In the genomic region with DNA sequence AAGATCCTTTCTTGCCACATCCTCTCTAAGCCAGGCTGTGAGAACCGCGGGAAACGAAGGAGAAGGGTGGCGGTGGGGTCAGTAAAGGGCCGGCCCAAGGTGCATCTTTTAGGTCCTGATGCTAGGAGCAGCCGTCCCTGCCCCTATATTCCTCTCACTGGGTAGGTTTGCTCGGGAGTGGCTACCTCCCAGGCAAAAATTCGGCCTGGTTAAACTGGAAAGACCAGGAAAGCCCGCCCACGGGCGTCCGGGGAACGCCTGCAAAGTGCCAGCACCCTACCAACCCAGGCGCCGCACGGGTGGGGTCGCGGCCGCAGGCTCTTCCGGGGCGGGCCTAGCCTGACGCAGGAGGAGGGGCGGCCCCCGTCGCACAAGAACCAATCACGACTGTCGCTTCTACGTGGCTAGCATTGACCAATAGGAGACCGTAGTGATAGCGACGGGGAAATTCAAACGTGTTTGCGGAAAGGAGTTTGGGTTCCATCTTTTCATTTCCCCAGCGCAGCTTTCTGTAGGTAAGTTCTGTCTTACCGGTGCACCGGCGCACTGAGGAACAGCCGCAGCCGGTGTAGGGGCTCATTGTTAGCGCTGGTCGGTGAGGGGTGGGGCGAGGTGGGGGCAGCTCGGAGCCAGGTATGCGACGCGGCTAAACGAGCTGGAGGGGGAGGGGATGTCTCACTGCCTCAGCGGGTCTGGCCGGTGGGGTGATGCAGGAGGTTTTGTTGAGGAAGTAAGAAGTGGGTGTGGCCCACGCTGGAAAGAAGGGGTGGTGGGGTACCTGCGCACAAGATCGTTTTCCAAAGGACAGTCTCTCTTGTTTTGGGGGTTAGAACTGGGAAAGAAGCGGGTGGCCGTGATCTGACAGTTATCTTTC, we compare ENCODE assay signal across 8 cellular contexts. TPM values are rescaled to one million over a fixed set of nuclear protein-coding genes. Genes with fewer than 3 reads are reported as not detected.
DNase-seq lines count a peak whose midpoint lies in the region; ATAC-seq and FAIRE-seq lines count a peak whose summit lies in the region.

A gene (plus strand): TSS at position 451 of the 874 bp plus-strand sequence. CDS start 1,195 bp downstream, outside the sequence.

- peak within 1 kb of the TSS; percentile 80 for H4K91ac ChIP-seq in mesenchymal stem cell (ENCODE audit: low read length)

- H2BK120ac ChIP-seq in mesenchymal stem cell (ENCODE audit: low read depth, low read length): no peak within 1 kb of the TSS

- peak within 1 kb of the TSS in 1 of 2 experiments; percentile 95 for H3K14ac ChIP-seq in mesenchymal stem cell (ENCODE audit: low read length in 2 of 2)

- no peaks in the 10 kb centered on the region for H3K27me3 ChIP-seq in endocrine pancreas (ENCODE audit: control insufficient read depth, insufficient read depth, low read length)
- H3K27me3 ChIP-seq in mesenchymal stem cell (ENCODE audit: control insufficient read depth in 1 of 2, insufficient read depth in 1 of 2, low read length in 2 of 2): no peaks in the 10 kb centered on the region

- peak; percentile 100 for ATAC-seq in GM21367 (IDR thresholded peaks at IDR 0.05; ENCODE audit: unreplicated experiment)

- H2BK12ac ChIP-seq in mesenchymal stem cell (ENCODE audit: low read length in 2 of 2): no peak within 1 kb of the TSS

- peak within 1 kb of the TSS; percentile 45 for H3K9ac ChIP-seq in endocrine pancreas (ENCODE audit: control insufficient read depth, insufficient read depth, low read length)
- peak within 1 kb of the TSS; percentile 97 for H3K9ac ChIP-seq in mesenchymal stem cell (ENCODE audit: low read length)

- peak within 1 kb of the TSS; percentile 99 for H2AFZ ChIP-seq in mesenchymal stem cell (ENCODE audit: low read depth, low read length)

- peak within 1 kb of the TSS; percentile 94 for H3K4me2 ChIP-seq in mesenchymal stem cell (ENCODE audit: low read length, poor library complexity, severe bottlenecking)

- peak within 1 kb of the TSS; percentile 88 for H3K27ac ChIP-seq in mesenchymal stem cell (ENCODE audit: low read length, poor library complexity, severe bottlenecking)

- peak within 1 kb of the TSS; percentile 91 to 98 for H3K18ac ChIP-seq in mesenchymal stem cell (ENCODE audit: low read depth in 1 of 2, low read length in 2 of 2)

- under 1% methylated on average over 54 of the region's 54 CpGs for WGBS in mesenchymal stem cell

- peak within 1 kb of the TSS in 1 of 2 experiments; percentile 93 for H3K4ac ChIP-seq in mesenchymal stem cell (ENCODE audit: low read depth in 1 of 2, low read length in 2 of 2)

- FAIRE-seq in HTR-8/SVneo (lab: Jason Lieb, UNC): peak; percentile 96

- peak within 1 kb of the TSS; percentile 14 for H4K8ac ChIP-seq in mesenchymal stem cell (ENCODE audit: low read length)

- H3K23ac ChIP-seq in mesenchymal stem cell (ENCODE audit: low read length in 2 of 2): no peak within 1 kb of the TSS

- H3K36me3 ChIP-seq in endocrine pancreas (ENCODE audit: control insufficient read depth, insufficient read depth, low read length): no peaks in the 10 kb centered on the region
- no peaks in the 10 kb centered on the region for H3K36me3 ChIP-seq in mesenchymal stem cell (ENCODE audit: control insufficient read depth in 1 of 2, insufficient read depth in 2 of 2, low read depth in 1 of 2, low read length in 2 of 2)

- H3K4me1 ChIP-seq in endocrine pancreas (ENCODE audit: control insufficient read depth, insufficient read depth, low read length) (no peaks in the 10 kb centered on the region), mesenchymal stem cell (ENCODE audit: control insufficient read depth, insufficient read depth, low read depth, low read length) (peaks cover 3% of the 10 kb centered on the region)

- peak within 1 kb of the TSS; percentile 33 for H2BK5ac ChIP-seq in mesenchymal stem cell (ENCODE audit: low read depth, low read length, poor library complexity, severe bottlenecking)

- no peak within 1 kb of the TSS for H2AK5ac ChIP-seq in mesenchymal stem cell (ENCODE audit: low read length, severe bottlenecking)

- H3K9me3 ChIP-seq in endocrine pancreas (ENCODE audit: control insufficient read depth, low read length) (no peaks in the 10 kb centered on the region), mesenchymal stem cell (ENCODE audit: control insufficient read depth, low read length) (no peaks in the 10 kb centered on the region)

- H3K4me3 ChIP-seq in endocrine pancreas (ENCODE audit: control insufficient read depth, insufficient read depth, low read length) (peak within 1 kb of the TSS; percentile 58), mesenchymal stem cell (ENCODE audit: insufficient read depth in 1 of 2, low read depth in 1 of 2, low read length in 2 of 2) (peak within 1 kb of the TSS; percentile 93 to 97)

- DNase-seq in COLO668 (lab: John Stamatoyannopoulos, UW; ENCODE audit: unreplicated experiment): peak; percentile 90
- DNase-seq in HTR-8/SVneo (ENCODE audit: insufficient read length, low spot score): peak; percentile 92
- peak; percentile 95 for DNase-seq in NOMO-1 treated with dmso at 0.1 percent for 144 hours (lab: John Stamatoyannopoulos, UW; ENCODE audit: unreplicated experiment)
- DNase-seq in activated CD8-positive, alpha-beta memory T cell treated with anti-CD3 and anti-CD28 coated beads for 48 hours (ENCODE audit: low read depth in 2 of 3, low spot score in 2 of 3): peak; percentile 51 to 78 (median 68)
- peak; percentile 95 for DNase-seq in mesenchymal stem cell
- peak; percentile 81 for DNase-seq in stimulated activated CD8-positive, alpha-beta memory T cell treated with anti-CD3 and anti-CD28 coated beads, Interleukin-12 subunit alpha, Interleukin-12 subunit beta, amount 100 ng/mL, for 4 hours (ENCODE audit: low read depth)

- peaks cover 7% of the 10 kb centered on the region for H3K79me1 ChIP-seq in mesenchymal stem cell (replicated peaks; ENCODE audit: low read length, poor library complexity, severe bottlenecking)

- peak within 1 kb of the TSS; percentile 67 for H2BK15ac ChIP-seq in mesenchymal stem cell (ENCODE audit: low read depth, poor library complexity, severe bottlenecking)

RNA-seq across cellular contexts. Expression of the gene that starts here (rescaled TPM):
- 3.1 TPM for polyA plus RNA-seq in mesenchymal stem cell (2013, experiment 1 of 2)
- polyA plus RNA-seq in mesenchymal stem cell (2013, experiment 2 of 2): 3.3 TPM

Comparison
In these comparisons a context has a peak if more than half of its experiments do, and no peak if none do; other contexts are left out.
1. Peak in every context shown above with its lines: DNase-seq, ATAC-seq, H3K4me3 ChIP-seq and H3K27ac ChIP-seq.